24 cellular contexts compared by ENCODE assay signal in the genomic region with DNA sequence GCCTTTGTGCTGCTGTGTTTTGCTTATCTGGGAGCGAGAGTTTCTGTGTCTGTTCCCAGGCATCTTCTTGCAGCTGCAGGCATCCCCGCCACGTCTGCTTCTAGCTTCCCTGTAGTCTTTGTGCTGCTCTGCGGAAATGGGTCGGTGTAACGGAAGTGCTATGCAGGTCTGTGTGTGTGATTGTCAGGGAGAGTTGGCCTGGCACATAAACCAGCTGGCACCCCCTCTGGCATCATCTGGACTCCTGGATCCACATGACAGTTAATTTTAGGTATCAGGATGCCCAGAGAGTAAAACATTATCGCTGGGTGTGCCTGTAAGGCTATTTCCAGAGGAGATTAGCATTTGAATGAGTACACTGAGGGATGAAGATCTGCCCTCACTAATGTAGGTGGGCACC. TPM values are rescaled to one million over a fixed set of nuclear protein-coding genes. Genes with fewer than 3 reads are reported as not detected.
A peak's percentile ranks its signal among the peaks of the same experiment; 100 is the strongest.
DNase-seq lines count a peak whose midpoint lies in the region; ATAC-seq and TF ChIP-seq lines count a peak whose summit lies in the region.
"Had no signal": no experiment of that assay in that cellular context is flagged by ENCODE, and none has a peak within 500 bp of the region (broad histone marks: within the 10 kb centered on the region; RNA-seq: fewer than 3 reads in every experiment).

No MANE protein-coding gene starts in this region.

- no peak overlapping the region for H3K4me2 ChIP-seq in neural progenitor cell
- no peak overlapping the region for H3K4me2 ChIP-seq in PC-3 (ENCODE audit: low read length)
- H3K4me2 ChIP-seq: smooth muscle cell had no signal

- no peak for DNase-seq in activated naive CD4-positive, alpha-beta T cell treated with anti-CD3 and anti-CD28 coated beads for 36 hours
- no peak for DNase-seq in activated naive CD4-positive, alpha-beta T cell (lab: John Stamatoyannopoulos, UW)
- DNase-seq in SK-N-DZ (ENCODE audit: low spot score) (peak; percentile 28), neural progenitor cell (ENCODE audit: low spot score) (no peak), PC-3 (no peak), KBM-7 (no peak), ovary (no peak)
- no peak for DNase-seq in activated naive CD4-positive, alpha-beta T cell treated with anti-CD3 and anti-CD28 coated beads, Interleukin-2, amount 50 U/mL, for 72 hours (ENCODE audit: low spot score in 2 of 2)
- DNase-seq: activated CD4-positive, CD25-positive, alpha-beta regulatory T cell; DMS79 treated with DMSO at 0.1 percent for 48 hours; endodermal cell; GOT3; left cardiac atrium; NCI-H1417 treated with DMSO at 0.1 percent for 48 hours; NCI-H774; psoas muscle; SJCRH30; stimulated activated CD4-positive, alpha-beta T cell treated with anti-CD3 and anti-CD28 coated beads, Interleukin-4, amount 100 ng/mL, for 1 hour; T1000; upper lobe of left lung had no signal

- H3F3A ChIP-seq in neural progenitor cell (ENCODE audit: low read depth) (no peaks in the 10 kb centered on the region), PC-3 (ENCODE audit: low read length, unreplicated experiment) (no peaks in the 10 kb centered on the region)

- no peaks in the 10 kb centered on the region for H3K79me2 ChIP-seq in neural progenitor cell (ENCODE audit: low read depth)
- no peaks in the 10 kb centered on the region for H3K79me2 ChIP-seq in PC-3 (ENCODE audit: low read length)

- peak overlapping the region; percentile 38 for H2AFZ ChIP-seq in neural progenitor cell (replicated peaks)
- no peak overlapping the region for H2AFZ ChIP-seq in PC-3 (ENCODE audit: low read length)

- peaks cover 4% of the 10 kb centered on the region for H3K27me3 Mint-ChIP-seq in activated naive CD4-positive, alpha-beta T cell treated with anti-CD3 and anti-CD28 coated beads for 36 hours (ENCODE audit: low read depth)
- peaks cover 5% of the 10 kb centered on the region for H3K27me3 Mint-ChIP-seq in neural progenitor cell (ENCODE audit: insufficient read depth, low read depth)

- peaks cover 7% of the 10 kb centered on the region for H3K27me3 ChIP-seq in neural progenitor cell
- H3K27me3 ChIP-seq in PC-3 (ENCODE audit: low read length), result no peaks in the 10 kb centered on the region
- no peaks in the 10 kb centered on the region for H3K27me3 ChIP-seq in ovary
- H3K27me3 ChIP-seq: SJCRH30, upper lobe of left lung had no signal

- H3K9ac ChIP-seq in neural progenitor cell (no peak overlapping the region), PC-3 (ENCODE audit: low read length) (no peak overlapping the region)

- CTCF ChIA-PET in activated naive CD4-positive, alpha-beta T cell treated with anti-CD3 and anti-CD28 coated beads for 36 hours (lab: Charles Lee), result interaction anchor here (0.6 to 1.6 kb wide), 3 partner anchors 11 to 70 kb away, joined by 3 to 7 read pairs (median 3); no protein-coding TSS in a partner anchor
- CTCF ChIA-PET in PC-3 (lab: Charles Lee), result no interaction called here

- H4K20me1 ChIP-seq in neural progenitor cell (ENCODE audit: low read depth), result no peaks in the 10 kb centered on the region
- no peaks in the 10 kb centered on the region for H4K20me1 ChIP-seq in PC-3 (ENCODE audit: low read length)

- no peak overlapping the region for H3K27ac ChIP-seq in neural progenitor cell
- no peak overlapping the region for H3K27ac ChIP-seq in PC-3 (ENCODE audit: low read length)
- H3K27ac ChIP-seq in ovary, result no peak overlapping the region
- H3K27ac ChIP-seq: psoas muscle, SJCRH30, upper lobe of left lung had no signal

- POLR2A ChIA-PET in PC-3 (lab: Charles Lee; ENCODE audit: unreplicated experiment), result no interaction called here

- H3K9me2 ChIP-seq in PC-3 (replicated peaks; ENCODE audit: low read length), result no peaks in the 10 kb centered on the region

- H3K36me3 ChIP-seq in neural progenitor cell (no peaks in the 10 kb centered on the region), PC-3 (ENCODE audit: low read depth, low read length) (no peaks in the 10 kb centered on the region), ovary (no peaks in the 10 kb centered on the region)
- H3K36me3 ChIP-seq: SJCRH30, upper lobe of left lung had no signal

- H3K9me3 ChIP-seq in neural progenitor cell (ENCODE audit: low read depth) (no peaks in the 10 kb centered on the region), PC-3 (ENCODE audit: low read length) (no peaks in the 10 kb centered on the region), ovary (no peaks in the 10 kb centered on the region)
- H3K9me3 ChIP-seq: psoas muscle, SJCRH30, upper lobe of left lung had no signal

- H3K4me1 Mint-ChIP-seq in activated naive CD4-positive, alpha-beta T cell treated with anti-CD3 and anti-CD28 coated beads for 36 hours (ENCODE audit: low read depth), result peaks cover 6% of the 10 kb centered on the region
- H3K4me1 Mint-ChIP-seq in neural progenitor cell, result peaks cover 3% of the 10 kb centered on the region
- H3K4me1 Mint-ChIP-seq: brain, endodermal cell, nephron had no signal

- 22 to 52% (median 29%) methylated on average over 7 of the region's 7 CpGs for WGBS in ovary, 3 donors

- BruUV-seq in PC-3 (replicated peaks; lab: Mats Ljungman, UMichigan), result no TSS peak

- in situ Hi-C loops in KBM-7 (cut with MboI; ENCODE audit: low pct_unique_long_range_greater_than_20kb, low sequenced_read_pairs), result no loop called here

- H3K4me1 ChIP-seq in neural progenitor cell, result no peaks in the 10 kb centered on the region
- H3K4me1 ChIP-seq in PC-3 (ENCODE audit: insufficient read depth, low read length), result no peaks in the 10 kb centered on the region
- H3K4me1 ChIP-seq in ovary (ENCODE audit: insufficient read depth), result no peaks in the 10 kb centered on the region
- H3K4me1 ChIP-seq: psoas muscle, SJCRH30, upper lobe of left lung had no signal

- TF ChIP-seq POLR2A in ovary (IDR thresholded peaks at IDR 0.05), result no peak

- no peak for TF ChIP-seq EP300 in ovary (IDR thresholded peaks at IDR 0.05)

- H3K27ac Mint-ChIP-seq in activated naive CD4-positive, alpha-beta T cell treated with anti-CD3 and anti-CD28 coated beads for 36 hours, result peak overlapping the region; percentile 57
- H3K27ac Mint-ChIP-seq in activated naive CD4-positive, alpha-beta T cell treated with anti-CD3 and anti-CD28 coated beads, Interleukin-2, amount 50 U/mL, for 72 hours, result peak overlapping the region; percentile 5 to 72
- H3K27ac Mint-ChIP-seq in neural progenitor cell, result no peak overlapping the region
- H3K27ac Mint-ChIP-seq: endodermal cell, nephron had no signal

- no peaks in the 10 kb centered on the region for H3K36me3 Mint-ChIP-seq in activated naive CD4-positive, alpha-beta T cell treated with anti-CD3 and anti-CD28 coated beads for 36 hours (ENCODE audit: low read depth)
- H3K36me3 Mint-ChIP-seq in activated naive CD4-positive, alpha-beta T cell treated with anti-CD3 and anti-CD28 coated beads, Interleukin-2, amount 50 U/mL, for 72 hours, result no peaks in the 10 kb centered on the region
- H3K36me3 Mint-ChIP-seq in neural progenitor cell, result no peaks in the 10 kb centered on the region
- H3K36me3 Mint-ChIP-seq: brain had no signal

- H3K4me3 ChIP-seq in neural progenitor cell, result no peak overlapping the region
- H3K4me3 ChIP-seq in PC-3 (ENCODE audit: low read length), result no peak overlapping the region
- no peak overlapping the region for H3K4me3 ChIP-seq in ovary
- H3K4me3 ChIP-seq: psoas muscle, SJCRH30, smooth muscle cell, upper lobe of left lung had no signal

- TF ChIP-seq CTCF in neural progenitor cell (IDR thresholded peaks at IDR 0.05) (no peak), PC-3 (conservative IDR thresholded peaks at IDR 0.05; ENCODE audit: low read depth, low read length) (no peak), ovary (IDR thresholded peaks at IDR 0.05) (no peak)

- H3K4me3 Mint-ChIP-seq in activated naive CD4-positive, alpha-beta T cell treated with anti-CD3 and anti-CD28 coated beads for 36 hours, result peak overlapping the region; percentile 60
- no peak overlapping the region for H3K4me3 Mint-ChIP-seq in neural progenitor cell
- H3K4me3 Mint-ChIP-seq: brain, endodermal cell, nephron had no signal

- no peaks in the 10 kb centered on the region for H3K9me3 Mint-ChIP-seq in activated naive CD4-positive, alpha-beta T cell treated with anti-CD3 and anti-CD28 coated beads for 36 hours
- no peaks in the 10 kb centered on the region for H3K9me3 Mint-ChIP-seq in activated naive CD4-positive, alpha-beta T cell treated with anti-CD3 and anti-CD28 coated beads, Interleukin-2, amount 50 U/mL, for 72 hours
- H3K9me3 Mint-ChIP-seq in neural progenitor cell, result no peaks in the 10 kb centered on the region
- H3K9me3 Mint-ChIP-seq: endodermal cell, nephron had no signal

- intact Hi-C loops in activated naive CD4-positive, alpha-beta T cell treated with anti-CD3 and anti-CD28 coated beads for 36 hours (cut with micrococcal nuclease), result no loop called here
- intact Hi-C loops in PC-3 (cut with micrococcal nuclease) (no loop called here), ovary (cut with DNase I) (no loop called here)

- ATAC-seq in activated naive CD4-positive, alpha-beta T cell treated with anti-CD3 and anti-CD28 coated beads, Interleukin-2, amount 50 U/mL, for 72 hours, result peak in 1 of 2 donors; percentile 60
- ATAC-seq in PC-3, result no peak
- ATAC-seq: left cardiac atrium, Panc1, psoas muscle had no signal

RNA-seq across cellular contexts. Expression of gene OASL, which starts 9.4 kb away (rescaled TPM):
- total RNA-seq in activated naive CD4-positive, alpha-beta T cell treated with anti-CD3 and anti-CD28 coated beads for 36 hours, result 10 to 100 TPM; 12.4 to 13.4 TPM
- not detected in 2 replicates for polyA plus RNA-seq in SK-N-DZ (2014; cell fraction: cytosol; rRNA removed)
- polyA plus RNA-seq in SK-N-DZ (2014; cell fraction: nucleus; rRNA removed), result not detected in 2 replicates
- total RNA-seq in activated naive CD4-positive, alpha-beta T cell treated with anti-CD3 and anti-CD28 coated beads, Interleukin-2, amount 50 U/mL, for 72 hours, result 10 to 100 TPM in 1 of 2 donors, 1 to 10 TPM in 1; 2.6 to 16.3 TPM
- not detected in 2 replicates for total RNA-seq in neural progenitor cell (ENCODE audit: low replicate concordance)
- 6.4 and 7.6 TPM in 2 replicates for total RNA-seq in PC-3 (2014; rRNA removed)
- under 1 TPM in 6 of 7 donors, not detected in 1; 0.12 to 0.61 (median 0.35) TPM for total RNA-seq in ovary
- 1 to 10 TPM in 1 of 2 donors, under 1 TPM in 1; 0.42 to 2.8 TPM for polyA plus RNA-seq in ovary
- total RNA-seq: endodermal cell, SJCRH30, smooth muscle cell had no signal
- polyA plus RNA-seq: smooth muscle cell had no signal

RNA-seq across cellular contexts. Expression of gene C12orf43, which starts 32.2 kb away (rescaled TPM):
- 10 to 100 TPM; 14.1 to 15.0 TPM for total RNA-seq in activated naive CD4-positive, alpha-beta T cell treated with anti-CD3 and anti-CD28 coated beads for 36 hours
- polyA plus RNA-seq in SK-N-DZ (2014; cell fraction: cytosol; rRNA removed), result 15.3 and 16.8 TPM in 2 replicates
- polyA plus RNA-seq in SK-N-DZ (2014; cell fraction: nucleus; rRNA removed), result 8.0 and 10.1 TPM in 2 replicates
- 10 to 100 TPM; 16.9 to 19.9 TPM for total RNA-seq in activated naive CD4-positive, alpha-beta T cell treated with anti-CD3 and anti-CD28 coated beads, Interleukin-2, amount 50 U/mL, for 72 hours
- 12.8 and 18.8 TPM in 2 replicates for total RNA-seq in neural progenitor cell (ENCODE audit: low replicate concordance)
- total RNA-seq in PC-3 (2014; rRNA removed), result 35.4 and 36.1 TPM in 2 replicates
- 10 to 100 TPM; 10.6 to 22.9 (median 17.9) TPM for total RNA-seq in ovary
- 10 to 100 TPM; 14.8 to 16.4 TPM for polyA plus RNA-seq in ovary
